In the genomic region with DNA sequence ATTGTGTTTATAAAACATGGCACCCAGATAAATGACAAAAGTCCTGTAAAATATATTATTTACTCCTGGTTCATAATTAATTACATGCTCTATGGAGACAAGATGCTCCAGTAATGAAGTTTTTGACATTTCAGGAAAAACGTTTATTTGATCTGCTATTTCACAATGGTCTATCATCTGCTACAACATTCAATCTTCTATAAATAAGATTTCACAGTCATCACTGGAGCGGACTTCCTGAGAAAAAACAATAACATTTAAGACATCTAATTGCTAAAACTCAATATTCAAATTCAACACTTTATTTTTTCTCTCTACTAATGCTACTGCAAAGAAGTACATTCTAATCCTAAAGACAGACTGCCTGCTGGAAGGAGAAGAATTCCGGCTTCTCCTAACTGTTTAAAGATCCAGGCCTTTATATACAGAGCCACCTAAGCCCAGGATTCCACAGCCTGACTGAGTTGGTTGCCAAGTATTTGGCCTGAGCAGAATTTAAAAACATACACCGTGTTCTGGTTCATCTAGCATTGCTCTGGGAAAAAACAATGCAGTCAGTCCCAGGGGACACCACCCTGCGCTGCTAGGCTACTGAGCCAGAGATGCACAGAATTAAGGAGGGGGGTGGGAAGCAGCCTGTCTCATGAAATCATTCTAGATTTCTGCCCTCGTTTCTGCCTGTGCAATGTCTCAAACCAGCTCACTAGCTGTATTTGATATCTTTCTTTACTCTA, we compare ENCODE assay signal across 11 cellular contexts. TPM values are rescaled to one million over a fixed set of nuclear protein-coding genes. Genes with fewer than 3 reads are reported as not detected.
DNase-seq lines count a peak whose midpoint lies in the region; ATAC-seq and TF ChIP-seq lines count a peak whose summit lies in the region.
"Had no signal": no experiment of that assay in that cellular context is flagged by ENCODE, and none has a peak within 500 bp of the region (broad histone marks: within the 10 kb centered on the region; RNA-seq: fewer than 3 reads in every experiment).

No MANE protein-coding gene starts in this region.

- no peaks in the 10 kb centered on the region for H3K27me3 Mint-ChIP-seq in activated T-cell treated with anti-CD3 and anti-CD28 coated beads, Interleukin-2, amount 50 U/mL, for 24 hours

- ATAC-seq in HG03565 (IDR thresholded peaks at IDR 0.05; ENCODE audit: unreplicated experiment) (no peak), HG03159 (IDR thresholded peaks at IDR 0.05; ENCODE audit: unreplicated experiment) (no peak)

- H3K4me1 ChIP-seq in ACC112 (ENCODE audit: control insufficient read depth, insufficient read depth, low read length, unreplicated experiment) = peaks cover 37% of the 10 kb centered on the region
- H3K4me1 ChIP-seq in muscle layer of duodenum (ENCODE audit: control insufficient read depth in 1 of 2, insufficient read depth in 2 of 2, low read length in 2 of 2) = peaks cover 0 to 20% of the 10 kb centered on the region in 2 donors

- no peak overlapping the region for H2AFZ ChIP-seq in ACC112 (ENCODE audit: low read length, unreplicated experiment)

- H3K27ac Mint-ChIP-seq in activated T-cell treated with anti-CD3 and anti-CD28 coated beads, Interleukin-2, amount 50 U/mL, for 24 hours = no peak overlapping the region

- H3K4me3 ChIP-seq in ACC112 (ENCODE audit: low read depth, low read length) (peak overlapping the region; percentile 40), muscle layer of duodenum (ENCODE audit: low read depth in 1 of 2, low read length in 2 of 2) (peak overlapping the region in 1 of 2 donors; percentile 12)

- peaks cover 65% of the 10 kb centered on the region for H3K79me2 ChIP-seq in ACC112 (ENCODE audit: control insufficient read depth, insufficient read depth, low read length, unreplicated experiment)

- H3K27me3 ChIP-seq in ACC112 (ENCODE audit: insufficient read depth, low read length) (no peaks in the 10 kb centered on the region), muscle layer of duodenum (ENCODE audit: low read depth, low read length) (no peaks in the 10 kb centered on the region)

- H3K4me3 Mint-ChIP-seq in activated T-cell treated with anti-CD3 and anti-CD28 coated beads, Interleukin-2, amount 50 U/mL, for 24 hours = no peak overlapping the region
- H3K4me3 Mint-ChIP-seq: neural crest cell had no signal

- H3K27ac ChIP-seq in ACC112 (ENCODE audit: low read depth, low read length) = peak overlapping the region; percentile 100
- peak overlapping the region; percentile 79 for H3K27ac ChIP-seq in muscle layer of duodenum (ENCODE audit: low read length)

- no peaks in the 10 kb centered on the region for H3K9me3 ChIP-seq in muscle layer of duodenum (ENCODE audit: control insufficient read depth in 1 of 2, low read length in 2 of 2)

- peak; percentile 75 for DNase-seq in NCI-H1092 (lab: John Stamatoyannopoulos, UW)
- DNase-seq in dermis microvascular lymphatic vessel endothelial cell (ENCODE audit: low read depth in 2 of 2) = peak; percentile 72 to 81
- DNase-seq in GM10266 (ENCODE audit: extremely low spot score) = no peak
- DNase-seq in activated T-cell treated with anti-CD3 and anti-CD28 coated beads, Interleukin-2, amount 50 U/mL, for 24 hours = no peak
- DNase-seq: effector CD8-positive, alpha-beta T cell; KG1 had no signal

- H3K4me1 Mint-ChIP-seq in activated T-cell treated with anti-CD3 and anti-CD28 coated beads, Interleukin-2, amount 50 U/mL, for 24 hours (ENCODE audit: low read depth) = no peaks in the 10 kb centered on the region

- peaks cover 12% of the 10 kb centered on the region for H3K36me3 ChIP-seq in ACC112 (ENCODE audit: insufficient read depth, low read length)
- H3K36me3 ChIP-seq in muscle layer of duodenum (ENCODE audit: control insufficient read depth in 1 of 2, insufficient read depth in 2 of 2, low read length in 2 of 2) = no peaks in the 10 kb centered on the region

- no peak for TF ChIP-seq CTCF in GM10266 (IDR thresholded peaks at IDR 0.05; ENCODE audit: control insufficient read depth, insufficient read depth, low read depth, missing control alignments)

- no peaks in the 10 kb centered on the region for H3K9me3 Mint-ChIP-seq in activated T-cell treated with anti-CD3 and anti-CD28 coated beads, Interleukin-2, amount 50 U/mL, for 24 hours
- H3K9me3 Mint-ChIP-seq: neural crest cell had no signal

- H3K36me3 Mint-ChIP-seq in activated T-cell treated with anti-CD3 and anti-CD28 coated beads, Interleukin-2, amount 50 U/mL, for 24 hours (ENCODE audit: low read depth) = no peaks in the 10 kb centered on the region

RNA-seq across cellular contexts. Expression of a gene that starts 58.0 kb away (rescaled TPM):
- total RNA-seq in dermis microvascular lymphatic vessel endothelial cell = 0.77 and 6.3 TPM in 2 replicates

Comparison
In these comparisons a context has a peak if more than half of its experiments do, and no peak if none do; other contexts are left out.
1. DNase-seq: peak in NCI-H1092 (single experiment) and dermis microvascular lymphatic vessel endothelial cell (2 of 2); none in GM10266 (single experiment) and activated T-cell treated with anti-CD3 and anti-CD28 coated beads, Interleukin-2, amount 50 U/mL, for 24 hours (single experiment).